8 cellular contexts compared by ENCODE assay signal in genomic region chr15:64895285-64896065, GRCh38. TPM values are rescaled to one million over a fixed set of nuclear protein-coding genes. Genes with fewer than 3 reads are reported as not detected.
DNase-seq lines count a peak whose midpoint lies in the region; ATAC-seq, FAIRE-seq and TF ChIP-seq lines count a peak whose summit lies in the region.

No MANE protein-coding gene starts in this region.

- no peaks in the 10 kb centered on the region for H3K27me3 ChIP-seq in CD4-positive, CD25-positive, alpha-beta regulatory T cell (ENCODE audit: control insufficient read depth, insufficient read depth, low read length)
- no peaks in the 10 kb centered on the region for H3K27me3 ChIP-seq in OCI-LY1 (ENCODE audit: insufficient read depth, low read length)
- no peaks in the 10 kb centered on the region for H3K27me3 ChIP-seq in GM12878 (replicated peaks in 1 of 2; ENCODE audit: control insufficient read depth in 2 of 2, insufficient read depth in 2 of 2, low read length in 1 of 2)
- H3K27me3 ChIP-seq in BE2C: no peaks in the 10 kb centered on the region

- peak; percentile 6 to 15 for ATAC-seq in CD4-positive, CD25-positive, alpha-beta regulatory T cell (ENCODE audit: low read depth in 2 of 2)
- ATAC-seq in GM19463 (IDR thresholded peaks at IDR 0.05; ENCODE audit: unreplicated experiment): peak; percentile 18
- peak; percentile 42 for ATAC-seq in GM12878

- POLR2A ChIA-PET in GM12878 (lab: Charles Lee): interaction anchor here (0.9 to 9.0 kb wide), 17 partner anchors 10 to 155 kb away, joined by 3 to 136 read pairs (median 8); partner anchors contain the start of genes PIF1 and PLEKHO2

- peaks cover 8 to 70% (median 54%) of the 10 kb centered on the region in 4 donors for H3K4me1 Mint-ChIP-seq in CD4-positive, CD25-positive, alpha-beta regulatory T cell

- H3K27ac ChIP-seq in CD4-positive, CD25-positive, alpha-beta regulatory T cell (ENCODE audit: insufficient read depth, low read length, poor library complexity, severe bottlenecking): peak overlapping the region; percentile 98
- H3K27ac ChIP-seq in OCI-LY1 (ENCODE audit: low read depth, low read length, poor library complexity, severe bottlenecking): peak overlapping the region; percentile 95
- H3K27ac ChIP-seq in GM12878 (ENCODE audit: control insufficient read depth, insufficient read depth): peak overlapping the region; percentile 97

- no peaks in the 10 kb centered on the region for H3K9me3 ChIP-seq in CD4-positive, CD25-positive, alpha-beta regulatory T cell (ENCODE audit: control insufficient read depth in 2 of 2, low read length in 2 of 2)
- H3K9me3 ChIP-seq in OCI-LY1 (ENCODE audit: low read length): no peaks in the 10 kb centered on the region
- no peaks in the 10 kb centered on the region for H3K9me3 ChIP-seq in GM12878 (replicated peaks; ENCODE audit: control insufficient read depth, insufficient read depth, low read length)
- no peaks in the 10 kb centered on the region for H3K9me3 ChIP-seq in BE2C

- FAIRE-seq in GM12878 (lab: Jason Lieb, UNC): peak; percentile 72

- in situ Hi-C loops in GM12878 (cut with MboI): loop anchor here (25.0 kb wide), 1 partner anchor 1408 kb away; no protein-coding TSS in a partner anchor

- peak; percentile 31 to 89 (median 59) for DNase-seq in CD4-positive, CD25-positive, alpha-beta regulatory T cell
- peak; percentile 77 for DNase-seq in GM12878 (ENCODE audit: low read depth, low spot score)
- peak; percentile 68 for DNase-seq in left kidney (ENCODE audit: low read depth, low spot score)
- peak; percentile 33 for DNase-seq in superior temporal gyrus (ENCODE audit: extremely low spot score)
- DNase-seq in BE2C: no peak
- DNase-seq in foreskin melanocyte: no peak

- H3K27me3 Mint-ChIP-seq in CD4-positive, CD25-positive, alpha-beta regulatory T cell: no peaks in the 10 kb centered on the region

- no peak overlapping the region for H2AFZ ChIP-seq in OCI-LY1 (ENCODE audit: low read length)
- H2AFZ ChIP-seq in GM12878 (ENCODE audit: control insufficient read depth, low read depth, low read length): peak overlapping the region; percentile 39

- TF ChIP-seq POLR2A in GM12878 (IDR thresholded peaks at IDR 0.05; ENCODE audit: low read depth, low read length): peak; percentile 41; the same call in 1 of the 2 replicates

- no TSS peak for BruUV-seq in GM12878 (replicated peaks; lab: Mats Ljungman, UMichigan)

- peak overlapping the region; percentile 98 to 99 (median 99) for H3K27ac Mint-ChIP-seq in CD4-positive, CD25-positive, alpha-beta regulatory T cell

- H3K4me1 ChIP-seq in CD4-positive, CD25-positive, alpha-beta regulatory T cell (ENCODE audit: control insufficient read depth, insufficient read depth, low read length, poor library complexity, severe bottlenecking): peaks cover 64% of the 10 kb centered on the region
- peaks cover 51% of the 10 kb centered on the region for H3K4me1 ChIP-seq in OCI-LY1 (ENCODE audit: insufficient read depth, low read length, severe bottlenecking)
- H3K4me1 ChIP-seq in GM12878 (ENCODE audit: control insufficient read depth, insufficient read depth, low read length): peaks cover 42% of the 10 kb centered on the region
- H3K4me1 ChIP-seq in BE2C: no peaks in the 10 kb centered on the region

- H3K4me2 ChIP-seq in OCI-LY1 (ENCODE audit: low read length) (peak overlapping the region; percentile 90), GM12878 (ENCODE audit: control insufficient read depth, insufficient read depth) (peak overlapping the region; percentile 99)

- H3K9ac ChIP-seq in OCI-LY1 (ENCODE audit: low read length) (peak overlapping the region; percentile 84), GM12878 (ENCODE audit: control insufficient read depth, insufficient read depth, low read length) (peak overlapping the region; percentile 80)

- H3F3A ChIP-seq in OCI-LY1 (ENCODE audit: insufficient read depth, low read length): no peaks in the 10 kb centered on the region

- H4K20me1 ChIP-seq in OCI-LY1 (ENCODE audit: insufficient read depth, low read length) (no peaks in the 10 kb centered on the region), GM12878 (ENCODE audit: control insufficient read depth, insufficient read depth) (no peaks in the 10 kb centered on the region)

- RAD21 ChIA-PET in GM12878 (lab: Charles Lee; ENCODE audit: unreplicated experiment): interaction anchor here (1.1 to 5.8 kb wide), 26 partner anchors 9 to 272 kb away, joined by 3 to 129 read pairs (median 15); partner anchors contain the start of genes PIF1 and PLEKHO2

- TF ChIP-seq CTCF in OCI-LY1 (IDR thresholded peaks at IDR 0.05; ENCODE audit: low read length) (peak; percentile 10; the same call in 1 of the 2 replicates), GM12878 (IDR thresholded peaks at IDR 0.05 in 2 of 3, conservative IDR thresholded peaks at IDR 0.05 in 1 of 3; ENCODE audit: control insufficient read depth in 2 of 3, extremely low read depth in 1 of 3, insufficient read depth in 1 of 3, low read depth in 3 of 3, low read length in 3 of 3) (peak in 2 of 3 experiments; percentile 44 to 56; a peak in 3 of 6 replicates), BE2C (IDR thresholded peaks at IDR 0.05; ENCODE audit: low read depth, low read length) (no peak)

- H3K9me2 ChIP-seq in OCI-LY1 (ENCODE audit: low read depth, low read length): no peaks in the 10 kb centered on the region

- H3K79me2 ChIP-seq in OCI-LY1 (ENCODE audit: insufficient read depth, low read length) (no peaks in the 10 kb centered on the region), GM12878 (ENCODE audit: control insufficient read depth, insufficient read depth, low read length) (peaks cover 9% of the 10 kb centered on the region)

- SMC1A ChIA-PET in GM12878 (lab: Charles Lee; ENCODE audit: uncharacterized antibody, unreplicated experiment): interaction anchor here (0.7 to 7.4 kb wide), 25 partner anchors 8 to 203 kb away, joined by 3 to 118 read pairs (median 7); partner anchors contain the start of genes PIF1 and PLEKHO2

- H3K4me3 Mint-ChIP-seq in CD4-positive, CD25-positive, alpha-beta regulatory T cell: peak overlapping the region; percentile 85 to 95 (median 89)

- WGBS in GM12878 (ENCODE audit: insufficient coverage, insufficient replicate concordance, low lambda C conversion rate, missing lambda C conversion rate): 0% methylated on average over 6 of the region's 6 CpGs

- peaks cover 4% of the 10 kb centered on the region for H3K36me3 Mint-ChIP-seq in CD4-positive, CD25-positive, alpha-beta regulatory T cell

- H3K4me3 ChIP-seq in CD4-positive, CD25-positive, alpha-beta regulatory T cell (ENCODE audit: low read depth, low read length): peak overlapping the region; percentile 83
- H3K4me3 ChIP-seq in OCI-LY1 (ENCODE audit: low read depth, low read length, poor library complexity, severe bottlenecking) (peak overlapping the region; percentile 65), GM12878 (peak overlapping the region; percentile 78), BE2C (ENCODE audit: low read depth, low read length) (no peak overlapping the region)

- no peaks in the 10 kb centered on the region for H3K36me3 ChIP-seq in CD4-positive, CD25-positive, alpha-beta regulatory T cell (ENCODE audit: control insufficient read depth, insufficient read depth, low read length)
- H3K36me3 ChIP-seq in OCI-LY1 (ENCODE audit: insufficient read depth, low read length): no peaks in the 10 kb centered on the region
- no peaks in the 10 kb centered on the region for H3K36me3 ChIP-seq in GM12878 (ENCODE audit: control insufficient read depth in 2 of 2, insufficient read depth in 2 of 2, low read length in 1 of 2)
- H3K36me3 ChIP-seq in BE2C: no peaks in the 10 kb centered on the region

- peaks cover 0 to 3% (median 0%) of the 10 kb centered on the region in 7 donors for H3K9me3 Mint-ChIP-seq in CD4-positive, CD25-positive, alpha-beta regulatory T cell

- peak; percentile 73 for TF ChIP-seq RAD21 in GM12878 (IDR thresholded peaks at IDR 0.05; ENCODE audit: insufficient read depth, low read depth, low read length)

- no peak for TF ChIP-seq EP300 in GM12878 (IDR thresholded peaks at IDR 0.05; ENCODE audit: borderline replicate concordance in 1 of 2, control insufficient read depth in 1 of 2, low read depth in 2 of 2, low read length in 2 of 2)

- CTCF ChIA-PET in GM12878 (lab: Yijun Ruan, JAX): interaction anchor here (0.6 to 6.2 kb wide), 31 partner anchors 9 to 206 kb away, joined by 3 to 78 read pairs (median 6); no protein-coding TSS in a partner anchor

- intact Hi-C loops in GM12878 (cut with micrococcal nuclease; ENCODE audit: unreplicated experiment): loop anchor here (2.0 kb wide), 2 partner anchors 71 to 733 kb away; partner anchors contain the start of genes PIF1 and PPIB

RNA-seq across cellular contexts. Expression of gene ANKDD1A, which starts 16.2 kb away (rescaled TPM):
- total RNA-seq in CD4-positive, CD25-positive, alpha-beta regulatory T cell: 12.4 TPM
- polyA plus RNA-seq in CD4-positive, CD25-positive, alpha-beta regulatory T cell: 1 to 10 TPM in 2 of 4 donors, under 1 TPM in 2; 0.35 to 5.4 (median 0.83) TPM
- total RNA-seq in GM12878 (2013; cell fraction: nucleolus; rRNA removed): 14.8 and 17.5 TPM in 2 replicates
- total RNA-seq in GM12878 (2014; rRNA removed) (3.9 and 5.3 TPM in 2 replicates), GM12878 (2014; rRNA removed; fragmentation: Illumina TruSeq; extraction: Trizol) (2.3 and 2.6 TPM in 2 replicates), GM12878 (2021) (4.4 and 4.5 TPM in 2 replicates)
- 2.0 TPM for polyA plus RNA-seq in GM12878 (2011; ENCODE audit: low read depth)
- polyA plus RNA-seq in GM12878 (2011; rRNA removed) (3.1 and 3.7 TPM in 2 replicates), GM12878 (2014; fragmentation: Illumina TruSeq; extraction: Trizol) (2.5 and 3.3 TPM in 2 replicates), GM12878 (2014; fragmentation: Nextera tagmentation; extraction: Ambion mirVana) (1 to 10 TPM; 1.5 to 2.5 TPM), GM12878 (2014; rRNA removed) (5.9 and 6.6 TPM in 2 replicates), GM12878 (2016; fragmentation: Nextera tagmentation; extraction: Ambion mirVana) (1 to 10 TPM; 4.5 to 4.8 TPM)
- 3.5 and 3.6 TPM in 2 replicates for polyA plus RNA-seq in GM12878 (2011; cell fraction: cytosol; rRNA removed)
- polyA plus RNA-seq in GM12878 (2011; cell fraction: nucleus; rRNA removed): 11.4 and 11.8 TPM in 2 replicates
- 2.8 and 3.2 TPM in 2 replicates for polyA plus RNA-seq in GM12878 (2012)
- 3.4 and 4.6 TPM in 2 replicates for polyA minus RNA-seq in GM12878 (2011; rRNA and poly(A)+ RNA removed)
- polyA minus RNA-seq in GM12878 (2011; cell fraction: cytosol; rRNA and poly(A)+ RNA removed): 1.1 and 1.2 TPM in 2 replicates
- polyA minus RNA-seq in GM12878 (2011; cell fraction: nucleus; rRNA and poly(A)+ RNA removed): 4.4 and 5.8 TPM in 2 replicates
- polyA plus RNA-seq in BE2C (2012; ENCODE audit: insufficient read depth, insufficient read length, low read depth): 11.4 TPM

RNA-seq across cellular contexts. Expression of gene PLEKHO2, which starts 53.8 kb away (rescaled TPM):
- 15.6 TPM for total RNA-seq in CD4-positive, CD25-positive, alpha-beta regulatory T cell
- 10 to 100 TPM; 27.2 to 33.4 (median 29.3) TPM for polyA plus RNA-seq in CD4-positive, CD25-positive, alpha-beta regulatory T cell
- total RNA-seq in GM12878 (2013; cell fraction: nucleolus; rRNA removed): 20.0 and 20.1 TPM in 2 replicates
- total RNA-seq in GM12878 (2014; rRNA removed) (21.5 and 21.6 TPM in 2 replicates), GM12878 (2014; rRNA removed; fragmentation: Illumina TruSeq; extraction: Trizol) (14.6 and 15.5 TPM in 2 replicates), GM12878 (2021) (25.4 and 25.6 TPM in 2 replicates)
- 10.2 TPM for polyA plus RNA-seq in GM12878 (2011; ENCODE audit: low read depth)
- polyA plus RNA-seq in GM12878 (2011; rRNA removed) (11.2 and 19.4 TPM in 2 replicates), GM12878 (2014; fragmentation: Illumina TruSeq; extraction: Trizol) (12.1 and 19.5 TPM in 2 replicates), GM12878 (2014; fragmentation: Nextera tagmentation; extraction: Ambion mirVana) (1 to 10 TPM; 1.4 to 3.1 TPM), GM12878 (2014; rRNA removed) (19.8 and 22.9 TPM in 2 replicates), GM12878 (2016; fragmentation: Nextera tagmentation; extraction: Ambion mirVana) (10 to 100 TPM; 22.3 to 22.4 TPM)
- 24.1 and 29.2 TPM in 2 replicates for polyA plus RNA-seq in GM12878 (2011; cell fraction: cytosol; rRNA removed)
- polyA plus RNA-seq in GM12878 (2011; cell fraction: nucleus; rRNA removed): 23.2 and 25.9 TPM in 2 replicates
- polyA plus RNA-seq in GM12878 (2012): 19.2 and 20.3 TPM in 2 replicates
- polyA minus RNA-seq in GM12878 (2011; rRNA and poly(A)+ RNA removed): 15.3 and 28.9 TPM in 2 replicates
- 8.3 and 9.5 TPM in 2 replicates for polyA minus RNA-seq in GM12878 (2011; cell fraction: cytosol; rRNA and poly(A)+ RNA removed)
- 5.9 and 10.8 TPM in 2 replicates for polyA minus RNA-seq in GM12878 (2011; cell fraction: nucleus; rRNA and poly(A)+ RNA removed)
- 7.2 TPM for polyA plus RNA-seq in BE2C (2012; ENCODE audit: insufficient read depth, insufficient read length, low read depth)

Comparison
In these comparisons a context has a peak if more than half of its experiments do, and no peak if none do; other contexts are left out.
1. DNase-seq: peak in CD4-positive, CD25-positive, alpha-beta regulatory T cell (3 of 3), GM12878 (single experiment), left kidney (single experiment) and superior temporal gyrus (single experiment); none in BE2C (single experiment) and foreskin melanocyte (single experiment).
2. Peak in every context shown above with its lines, with median percentiles within 50 percentile points of each other: ATAC-seq and H3K27ac ChIP-seq.